Comparison of ENCODE assay signal across 8 cellular contexts in the genomic region with DNA sequence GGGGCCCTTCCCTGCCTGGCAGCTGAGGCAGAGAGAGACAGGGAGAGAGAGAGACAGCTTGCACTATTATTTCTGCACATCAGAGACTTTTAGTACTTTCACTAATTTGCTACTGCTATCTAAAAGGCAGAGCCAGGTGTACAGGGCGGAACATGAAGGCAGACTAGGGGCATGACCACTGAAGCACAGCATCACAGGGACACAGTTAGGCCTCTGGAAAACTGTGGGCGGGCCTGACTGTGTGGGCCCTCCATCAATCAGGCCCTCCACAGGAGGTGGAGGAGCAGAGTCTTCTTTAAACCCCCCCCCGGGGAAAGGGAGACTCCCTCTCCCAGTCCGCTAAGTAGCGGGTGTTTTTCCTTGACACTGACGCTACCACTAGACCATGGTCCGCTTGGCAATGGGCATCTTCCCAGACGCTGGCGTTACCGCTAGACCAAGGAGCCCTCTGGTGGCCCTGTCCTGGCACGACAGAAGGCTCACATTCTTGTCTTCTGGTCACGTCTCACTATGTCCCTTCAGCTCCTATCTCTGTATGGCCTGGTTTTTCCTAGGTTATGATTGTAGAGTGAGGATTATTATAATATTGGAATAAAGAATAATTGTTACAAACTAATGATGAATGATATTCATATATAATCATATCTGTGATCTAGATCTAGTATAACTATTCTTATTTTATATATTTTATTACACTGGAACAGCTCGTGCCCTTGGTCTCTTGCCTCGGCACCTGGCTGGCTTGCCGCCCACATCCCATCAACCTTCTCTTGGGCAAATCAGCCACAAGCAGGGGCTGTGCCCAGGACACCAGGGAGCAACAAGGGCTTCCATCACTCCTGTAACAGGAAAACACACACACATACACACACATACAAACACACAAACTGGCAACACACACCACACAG.
DNase-seq lines count a peak whose midpoint lies in the region; ATAC-seq and TF ChIP-seq lines count a peak whose summit lies in the region.
"Not testable (repeated sequence)": the region's sequence is repeated elsewhere in the genome, so short reads cannot be mapped to it uniquely, and the experiment has no call there.

No MANE protein-coding gene starts in this region.

- not testable (repeated sequence) for H3K9me3 Mint-ChIP-seq in Calu3 (ENCODE audit: low read depth, unreplicated experiment); activated CD4-positive, alpha-beta memory T cell treated with anti-CD3 and anti-CD28 coated beads for 36 hours

- not testable (repeated sequence) for H3K27me3 ChIP-seq in HCT116 (ENCODE audit: insufficient read depth, low read length); lower lobe of right lung (ENCODE audit: low read depth); spleen (replicated peaks in 1 of 7)
- H3K27me3 ChIP-seq in Panc1 (ENCODE audit: control insufficient read depth, insufficient read depth, low read length): peaks cover 12% of the 10 kb centered on the region; the same call in 1 of the 2 replicates

- not testable (repeated sequence) for H3K36me3 Mint-ChIP-seq in Calu3 (ENCODE audit: insufficient read depth, unreplicated experiment); activated CD4-positive, alpha-beta memory T cell treated with anti-CD3 and anti-CD28 coated beads for 36 hours

- WGBS in spleen, 5 donors: 85 to 92% (median 90%) methylated on average over 14 to 15 of the region's 15 CpGs

- H3K4me2 ChIP-seq in HCT116 (ENCODE audit: low read length): not testable (repeated sequence)

- H3K4me1 ChIP-seq in HCT116 (ENCODE audit: control insufficient read depth in 1 of 2, insufficient read depth in 2 of 2, low read length in 2 of 2); Panc1 (ENCODE audit: control insufficient read depth, insufficient read depth, low read length); lower lobe of right lung; spleen: not testable (repeated sequence)

- ATAC-seq in HCT116 (peak; percentile 66), Panc1 (peak; percentile 76)
- ATAC-seq in lower lobe of right lung: not testable (repeated sequence)

- H3K27ac Mint-ChIP-seq in Calu3 (ENCODE audit: unreplicated experiment); activated CD4-positive, alpha-beta memory T cell treated with anti-CD3 and anti-CD28 coated beads for 36 hours: not testable (repeated sequence)

- TF ChIP-seq CTCF in Calu3 (IDR thresholded peaks at IDR 0.05; ENCODE audit: unreplicated experiment) (peak; percentile 48), HCT116 (IDR thresholded peaks at IDR 0.05 in 2 of 3, conservative IDR thresholded peaks at IDR 0.05 in 1 of 3; ENCODE audit: borderline replicate concordance in 1 of 3, insufficient read depth in 1 of 3, low read depth in 2 of 3, low read length in 2 of 3) (peak; percentile 27 to 42 (median 41); a peak in 5 of 6 replicates), Panc1 (IDR thresholded peaks at IDR 0.05) (peak; percentile 93), epithelial cell of proximal tubule (conservative IDR thresholded peaks at IDR 0.05; ENCODE audit: low read depth, low read length) (peak; percentile 24)
- TF ChIP-seq CTCF in lower lobe of right lung (IDR thresholded peaks at IDR 0.05); spleen (IDR thresholded peaks at IDR 0.05 in 8 of 11, conservative IDR thresholded peaks at IDR 0.05 in 3 of 11): not testable (repeated sequence)

- TF ChIP-seq POLR2A in HCT116 (IDR thresholded peaks at IDR 0.05; ENCODE audit: borderline replicate concordance, extremely low read depth, insufficient read depth, insufficient read length); spleen (IDR thresholded peaks at IDR 0.05): not testable (repeated sequence)

- not testable (repeated sequence) for H3K4me1 Mint-ChIP-seq in Calu3 (ENCODE audit: low read depth, unreplicated experiment); activated CD4-positive, alpha-beta memory T cell treated with anti-CD3 and anti-CD28 coated beads for 36 hours (ENCODE audit: low read depth)

- in situ Hi-C loops in Panc1 (cut with HindIII; ENCODE audit: low pct_unique_long_range_greater_than_20kb, low sequenced_read_pairs): not testable (repeated sequence)

- H2AFZ ChIP-seq in HCT116 (ENCODE audit: low read depth, low read length, poor library complexity, severe bottlenecking): not testable (repeated sequence)

- not testable (repeated sequence) for H3K9me2 ChIP-seq in HCT116 (ENCODE audit: insufficient read depth)

- RAD21 ChIA-PET in HCT116 (lab: Charles Lee; ENCODE audit: low non-redundant PET in 1 of 2, low total read pairs in 2 of 2, uncharacterized antibody in 2 of 2, unreplicated experiment in 2 of 2): not testable (repeated sequence)

- peak; percentile 62 for TF ChIP-seq RAD21 in HCT116 (IDR thresholded peaks at IDR 0.05; ENCODE audit: low read depth)

- not testable (repeated sequence) for H3K4me3 Mint-ChIP-seq in Calu3 (ENCODE audit: low read depth, unreplicated experiment); activated CD4-positive, alpha-beta memory T cell treated with anti-CD3 and anti-CD28 coated beads for 36 hours

- DNase-seq in Calu3 (peak; percentile 60), HCT116 (ENCODE audit: low read depth, low spot score) (peak; percentile 3), NCI-H2029 (lab: John Stamatoyannopoulos, UW) (peak; percentile 21), Panc1 (ENCODE audit: low read depth, low spot score) (peak; percentile 4), lower lobe of right lung (peak; percentile 14), spleen (peak; percentile 27)
- peak; percentile 9 for DNase-seq in activated CD4-positive, alpha-beta memory T cell treated with anti-CD3 and anti-CD28 coated beads for 36 hours
- DNase-seq in epithelial cell of proximal tubule (ENCODE audit: low read depth): not testable (repeated sequence)

- H3K4me3 ChIP-seq in HCT116 (replicated peaks in 1 of 2; ENCODE audit: low read depth in 1 of 2, low read length in 2 of 2); Panc1 (ENCODE audit: low read depth in 2 of 2, low read length in 2 of 2); epithelial cell of proximal tubule (ENCODE audit: low read depth, low read length); lower lobe of right lung; spleen: not testable (repeated sequence)

- not testable (repeated sequence) for H3K27me3 Mint-ChIP-seq in Calu3 (ENCODE audit: unreplicated experiment); activated CD4-positive, alpha-beta memory T cell treated with anti-CD3 and anti-CD28 coated beads for 36 hours

- H4K20me1 ChIP-seq in HCT116 (ENCODE audit: insufficient read depth): not testable (repeated sequence)

- BruUV-seq in Calu3 (replicated peaks; lab: Mats Ljungman, UMichigan); HCT116 (replicated peaks; lab: Mats Ljungman, UMichigan); Panc1 (replicated peaks; lab: Mats Ljungman, UMichigan): not testable (repeated sequence)

- H3K9ac ChIP-seq in HCT116 (ENCODE audit: low read length): not testable (repeated sequence)

- POLR2A ChIA-PET in HCT116 (lab: Charles Lee); Panc1 (lab: Charles Lee); activated CD4-positive, alpha-beta memory T cell treated with anti-CD3 and anti-CD28 coated beads for 36 hours (lab: Charles Lee): not testable (repeated sequence)

- not testable (repeated sequence) for H3K9me3 ChIP-seq in HCT116 (ENCODE audit: control insufficient read depth in 1 of 2, insufficient read depth in 1 of 2, low read depth in 1 of 2, low read length in 2 of 2); Panc1 (ENCODE audit: control insufficient read depth, insufficient read depth, low read depth, low read length); lower lobe of right lung; spleen

- not testable (repeated sequence) for H3K79me2 ChIP-seq in HCT116 (ENCODE audit: insufficient read depth, low read length)

- CTCF ChIA-PET in Calu3 (lab: Charles Lee): interaction anchor here (0.7 kb wide), 1 partner anchor 289 kb away, joined by 3 read pairs; no protein-coding TSS in a partner anchor
- CTCF ChIA-PET in HCT116 (lab: Charles Lee); activated CD4-positive, alpha-beta memory T cell treated with anti-CD3 and anti-CD28 coated beads for 36 hours (lab: Charles Lee): not testable (repeated sequence)
- CTCF ChIA-PET in Panc1 (lab: Charles Lee): interaction anchor here (0.6 kb wide), 3 partner anchors 40 to 737 kb away, joined by 3 to 8 read pairs (median 3); no protein-coding TSS in a partner anchor

- H3K27ac ChIP-seq in HCT116 (ENCODE audit: low read depth, low read length); Panc1 (ENCODE audit: low read length); lower lobe of right lung; spleen: not testable (repeated sequence)

- intact Hi-C loops in Calu3 (cut with micrococcal nuclease; ENCODE audit: unreplicated experiment); HCT116 (cut with micrococcal nuclease); activated CD4-positive, alpha-beta memory T cell treated with anti-CD3 and anti-CD28 coated beads for 36 hours (cut with micrococcal nuclease); lower lobe of right lung (cut with DNase I); spleen (cut with DNase I; ENCODE audit: low total_unique reads): not testable (repeated sequence)
- intact Hi-C loops in Panc1 (cut with micrococcal nuclease; ENCODE audit: unreplicated experiment): loop anchor here (10.0 kb wide), 1 partner anchor 285 kb away; no protein-coding TSS in a partner anchor

- not testable (repeated sequence) for H3K36me3 ChIP-seq in HCT116 (ENCODE audit: control insufficient read depth in 1 of 2, insufficient read depth in 2 of 2, low read length in 2 of 2); Panc1 (ENCODE audit: control insufficient read depth, insufficient read depth, low read length); lower lobe of right lung; spleen
